29 cellular contexts compared by ENCODE assay signal in the genomic region with DNA sequence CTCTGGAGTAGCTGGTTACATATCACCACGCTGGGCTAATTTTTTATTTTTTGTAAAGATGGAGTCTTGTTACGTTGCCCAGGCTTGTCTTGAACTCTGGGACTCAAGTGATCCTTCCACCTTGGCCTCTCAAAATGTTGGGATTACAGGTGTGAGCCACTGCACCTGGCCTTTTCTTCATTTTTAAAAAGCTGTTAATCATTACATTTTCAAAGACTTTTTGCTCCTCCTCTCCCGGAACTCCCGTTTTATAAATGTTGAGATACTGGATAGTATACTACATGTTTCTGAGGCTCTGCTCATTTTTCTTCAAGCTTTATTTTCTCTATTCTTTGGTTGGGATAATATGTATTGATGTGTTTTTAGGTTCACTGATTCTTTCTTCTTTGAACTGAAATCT. TPM values are rescaled to one million over a fixed set of nuclear protein-coding genes. Genes with fewer than 3 reads are reported as not detected.
DNase-seq lines count a peak whose midpoint lies in the region; FAIRE-seq and TF ChIP-seq lines count a peak whose summit lies in the region.
"Had no signal": no experiment of that assay in that cellular context is flagged by ENCODE, and none has a peak within 500 bp of the region (broad histone marks: within the 10 kb centered on the region; RNA-seq: fewer than 3 reads in every experiment).

No MANE protein-coding gene starts in this region.

- no peak overlapping the region for H3K4me3 ChIP-seq in bronchial epithelial cell (ENCODE audit: low read depth, low read length)
- no peak overlapping the region for H3K4me3 ChIP-seq in small intestine (ENCODE audit: low read depth in 1 of 2, low read length in 2 of 2)
- H3K4me3 ChIP-seq: BLaER1 treated with 17β-estradiol and CSF1 and Interleukin-3, amounts not matched to agents 10 nM and 100 nM; Peyer's patch; right lobe of liver; thoracic aorta had no signal

- no peak for TF ChIP-seq POLR2A in GM12891 (IDR thresholded peaks at IDR 0.05; ENCODE audit: low read depth, low read length)

- no peaks in the 10 kb centered on the region for H3K9me3 Mint-ChIP-seq in activated naive CD4-positive, alpha-beta T cell treated with anti-CD3 and anti-CD28 coated beads, Interleukin-2, amount 50 U/mL, for 24 hours
- H3K9me3 Mint-ChIP-seq in activated CD4-positive, alpha-beta memory T cell treated with anti-CD3 and anti-CD28 coated beads, Interleukin-2, amount 10 ng/mL, durations not matched to agents 7 days and 5 days = peaks cover 30% of the 10 kb centered on the region

- WGBS in small intestine, 3 donors = 28 to 61% (median 47%) methylated on average over 4 of the region's 4 CpGs

- H3K27me3 ChIP-seq in bronchial epithelial cell (ENCODE audit: control insufficient read depth, insufficient read depth, low read length) = no peaks in the 10 kb centered on the region
- no peaks in the 10 kb centered on the region for H3K27me3 ChIP-seq in small intestine (ENCODE audit: control insufficient read depth in 2 of 2, insufficient read depth in 2 of 2, low read length in 2 of 2)
- H3K27me3 ChIP-seq: BLaER1 treated with 17β-estradiol and CSF1 and Interleukin-3, amounts not matched to agents 10 nM and 100 nM; brain microvascular endothelial cell; Peyer's patch; right lobe of liver had no signal

- CTCF ChIA-PET in activated CD4-positive, alpha-beta memory T cell treated with anti-CD3 and anti-CD28 coated beads, Interleukin-2, amount 10 ng/mL, durations not matched to agents 7 days and 5 days (lab: Charles Lee) = interaction anchor here (0.6 to 2.1 kb wide), 2 partner anchors 37 to 253 kb away, joined by 3 to 5 read pairs; no protein-coding TSS in a partner anchor

- H3K4me1 ChIP-seq in small intestine (ENCODE audit: control insufficient read depth in 2 of 2, insufficient read depth in 1 of 2, low read depth in 1 of 2, low read length in 1 of 2) = peaks cover 0 to 1% of the 10 kb centered on the region in 2 donors

- TF ChIP-seq CTCF in bronchial epithelial cell (IDR thresholded peaks at IDR 0.05; ENCODE audit: insufficient read depth, low read length, severe bottlenecking) = no peak

- no peak overlapping the region for H3K27ac ChIP-seq in small intestine (ENCODE audit: low read depth in 1 of 2, low read length in 1 of 2)
- H3K27ac ChIP-seq: BLaER1 treated with 17β-estradiol and CSF1 and Interleukin-3, amounts not matched to agents 10 nM and 100 nM; brain microvascular endothelial cell; right lobe of liver; thoracic aorta had no signal

- H3K9me3 ChIP-seq in small intestine (ENCODE audit: control insufficient read depth, low read depth) = no peaks in the 10 kb centered on the region
- H3K9me3 ChIP-seq: Peyer's patch, right lobe of liver had no signal

- H3K4me1 Mint-ChIP-seq in activated naive CD4-positive, alpha-beta T cell treated with anti-CD3 and anti-CD28 coated beads, Interleukin-2, amount 50 U/mL, for 24 hours = peaks cover 39% of the 10 kb centered on the region
- peaks cover 45% of the 10 kb centered on the region for H3K4me1 Mint-ChIP-seq in activated CD4-positive, alpha-beta memory T cell treated with anti-CD3 and anti-CD28 coated beads, Interleukin-2, amount 10 ng/mL, durations not matched to agents 7 days and 5 days

- no peak for FAIRE-seq in bronchial epithelial cell (lab: Jason Lieb, UNC)
- FAIRE-seq in small intestine (lab: Jason Lieb, UNC) = no peak
- no peak for FAIRE-seq in GM12891 (lab: Jason Lieb, UNC)
- FAIRE-seq: colon, GM18507, TTC549, urothelium cell line had no signal

- peak overlapping the region; percentile 65 for H3K27ac Mint-ChIP-seq in activated naive CD4-positive, alpha-beta T cell treated with anti-CD3 and anti-CD28 coated beads, Interleukin-2, amount 50 U/mL, for 24 hours
- peak overlapping the region; percentile 47 for H3K27ac Mint-ChIP-seq in activated CD4-positive, alpha-beta memory T cell treated with anti-CD3 and anti-CD28 coated beads, Interleukin-2, amount 10 ng/mL, durations not matched to agents 7 days and 5 days
- H3K27ac Mint-ChIP-seq: stimulated activated naive B cell treated with anti-CD40 and anti-IgM and Interleukin-4, amounts not matched to agents 10 μg/mL and 1 μg/mL and 100 μg/mL, for 72 hours had no signal

- no peaks in the 10 kb centered on the region for H3K27me3 Mint-ChIP-seq in activated naive CD4-positive, alpha-beta T cell treated with anti-CD3 and anti-CD28 coated beads, Interleukin-2, amount 50 U/mL, for 24 hours
- H3K27me3 Mint-ChIP-seq in activated CD4-positive, alpha-beta memory T cell treated with anti-CD3 and anti-CD28 coated beads, Interleukin-2, amount 10 ng/mL, durations not matched to agents 7 days and 5 days = no peaks in the 10 kb centered on the region
- H3K27me3 Mint-ChIP-seq: progenitor cell of endocrine pancreas; stimulated activated naive B cell treated with anti-CD40 and anti-IgM and Interleukin-4, amounts not matched to agents 10 μg/mL and 1 μg/mL and 100 μg/mL, for 72 hours had no signal

- POLR2A ChIA-PET in activated CD4-positive, alpha-beta memory T cell treated with anti-CD3 and anti-CD28 coated beads, Interleukin-2, amount 10 ng/mL, durations not matched to agents 7 days and 5 days (lab: Charles Lee) = interaction anchor here (0.8 kb wide), 1 partner anchor 23 kb away, joined by 3 read pairs; no protein-coding TSS in a partner anchor

- H3K36me3 ChIP-seq in bronchial epithelial cell (ENCODE audit: control insufficient read depth, insufficient read depth, low read length) = no peaks in the 10 kb centered on the region
- no peaks in the 10 kb centered on the region for H3K36me3 ChIP-seq in small intestine (ENCODE audit: control insufficient read depth in 2 of 2, insufficient read depth in 2 of 2, low read length in 2 of 2)
- H3K36me3 ChIP-seq: brain microvascular endothelial cell, Peyer's patch, right lobe of liver, thoracic aorta had no signal

- DNase-seq in activated naive CD4-positive, alpha-beta T cell (lab: John Stamatoyannopoulos, UW) = no peak
- DNase-seq in activated CD4-positive, alpha-beta memory T cell treated with anti-CD3 and anti-CD28 coated beads, Interleukin-2, amount 10 ng/mL, durations not matched to agents 7 days and 5 days = no peak
- peak; percentile 24 for DNase-seq in bronchial epithelial cell (ENCODE audit: low read depth)
- peak; percentile 76 for DNase-seq in small intestine
- no peak for DNase-seq in GM12891 (ENCODE audit: insufficient read length, low spot score)
- no peak for DNase-seq in NCI-H2029 treated with DMSO at 0.1 percent for 48 hours (lab: John Stamatoyannopoulos, UW)
- DNase-seq: brain microvascular endothelial cell; Caco-2; DND-41; effector CD8-positive, alpha-beta T cell; H7; Karpas-422; kidney glomerular epithelial cell; mammary epithelial cell; NCI-H526; Peyer's patch; right lobe of liver; SHP77 treated with DMSO at 0.1 percent for 48 hours; stimulated activated CD4-positive, alpha-beta T cell treated with anti-CD3 and anti-CD28 coated beads, Interleukin-12 subunit alpha, Interleukin-12 subunit beta, amount 100 ng/mL, for 4 hours; stimulated activated CD4-positive, alpha-beta T cell treated with anti-CD3 and anti-CD28 coated beads, Interleukin-4, amount 100 ng/mL, for 24 hours; stimulated activated naive B cell treated with anti-CD40 and anti-IgM and Interleukin-4, amounts not matched to agents 10 μg/mL and 1 μg/mL and 100 μg/mL, for 72 hours had no signal

- peaks cover 21% of the 10 kb centered on the region for H3K36me3 Mint-ChIP-seq in activated naive CD4-positive, alpha-beta T cell treated with anti-CD3 and anti-CD28 coated beads, Interleukin-2, amount 50 U/mL, for 24 hours
- peaks cover 56% of the 10 kb centered on the region for H3K36me3 Mint-ChIP-seq in activated CD4-positive, alpha-beta memory T cell treated with anti-CD3 and anti-CD28 coated beads, Interleukin-2, amount 10 ng/mL, durations not matched to agents 7 days and 5 days (ENCODE audit: low read depth)

- H3K4me3 Mint-ChIP-seq in activated naive CD4-positive, alpha-beta T cell treated with anti-CD3 and anti-CD28 coated beads, Interleukin-2, amount 50 U/mL, for 24 hours = peak overlapping the region; percentile 26
- no peak overlapping the region for H3K4me3 Mint-ChIP-seq in activated CD4-positive, alpha-beta memory T cell treated with anti-CD3 and anti-CD28 coated beads, Interleukin-2, amount 10 ng/mL, durations not matched to agents 7 days and 5 days
- H3K4me3 Mint-ChIP-seq: stimulated activated naive B cell treated with anti-CD40 and anti-IgM and Interleukin-4, amounts not matched to agents 10 μg/mL and 1 μg/mL and 100 μg/mL, for 72 hours had no signal

TF ChIP-seq in GM12891, 5 proteins besides CTCF, POLR2A, EP300 and RAD21:
- no peak for TF ChIP-seq POU2F2 (IDR thresholded peaks at IDR 0.05; ENCODE audit: low read depth, low read length)
- TF ChIP-seq PAX5 (IDR thresholded peaks at IDR 0.05; ENCODE audit: insufficient read depth, low read length, severe bottlenecking) = no peak
- no peak for TF ChIP-seq POLR2AphosphoS5 (IDR thresholded peaks at IDR 0.05; ENCODE audit: low read depth, low read length)
- no peak for TF ChIP-seq TAF1 (IDR thresholded peaks at IDR 0.05; ENCODE audit: low read depth, low read length)
- TF ChIP-seq SPI1 (IDR thresholded peaks at IDR 0.05; ENCODE audit: low read depth, low read length) = no peak

RNA-seq across cellular contexts. Expression of a gene that starts 16.4 kb away (rescaled TPM):
- 10 to 100 TPM; 15.4 to 18.5 TPM for total RNA-seq in activated CD4-positive, alpha-beta memory T cell treated with anti-CD3 and anti-CD28 coated beads, Interleukin-2, amount 10 ng/mL, durations not matched to agents 7 days and 5 days
- total RNA-seq in bronchial epithelial cell = not detected in 2 replicates
- polyA plus RNA-seq in small intestine = 10 to 100 TPM in 1 of 3 donors, 1 to 10 TPM in 2; 2.9 to 12.7 (median 4.1) TPM
- 1.0 TPM for polyA plus RNA-seq in GM12891 (2012; ENCODE audit: low read depth, missing spikeins)
- total RNA-seq: Caco-2 had no signal

Comparison
In these comparisons a context has a peak if more than half of its experiments do, and no peak if none do; other contexts are left out.
1. DNase-seq: peak in bronchial epithelial cell (single experiment) and small intestine (single experiment); none in activated naive CD4-positive, alpha-beta T cell (0 of 4), activated CD4-positive, alpha-beta memory T cell treated with anti-CD3 and anti-CD28 coated beads, Interleukin-2, amount 10 ng/mL, durations not matched to agents 7 days and 5 days (single experiment), GM12891 (single experiment) and NCI-H2029 treated with DMSO at 0.1 percent for 48 hours (single experiment).
2. RNA of a gene that starts 16.4 kb away (total RNA-seq): 15.4 to 18.5 TPM in activated CD4-positive, alpha-beta memory T cell treated with anti-CD3 and anti-CD28 coated beads, Interleukin-2, amount 10 ng/mL, durations not matched to agents 7 days and 5 days; not detected in bronchial epithelial cell; every median in the first group is over 10 times any median in the second.